32 cellular contexts compared by ENCODE assay signal in the genomic region with DNA sequence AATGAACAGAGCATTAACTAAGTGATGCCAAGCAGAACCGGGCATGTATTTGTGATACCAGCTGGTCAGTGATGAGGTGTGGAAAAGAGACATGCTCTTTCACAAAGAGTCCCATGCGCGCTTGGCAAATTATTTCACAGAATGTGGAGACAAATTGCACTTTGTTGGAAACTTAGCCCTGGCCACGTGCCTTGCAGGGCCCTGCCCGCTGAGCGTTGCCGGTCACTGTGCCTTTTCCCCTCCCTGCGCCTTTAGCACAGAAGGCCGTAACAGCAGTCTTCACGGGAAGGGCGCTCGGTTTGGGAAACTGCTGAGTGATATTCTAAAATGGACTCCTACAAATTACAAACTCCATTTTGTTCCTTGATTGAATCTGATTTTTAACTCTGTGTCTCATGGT.
"Had no signal": no experiment of that assay in that cellular context is flagged by ENCODE, and none has a peak within 500 bp of the region (broad histone marks: within the 10 kb centered on the region; RNA-seq: fewer than 3 reads in every experiment).

No MANE protein-coding gene starts in this region.

- H3K27ac ChIP-seq: ascending aorta, breast epithelium, cardiac muscle cell, colonic mucosa, epithelial cell of prostate, esophagus squamous epithelium, gastroesophageal sphincter, heart right ventricle had no signal

- H3K4me3 ChIP-seq: ascending aorta, breast epithelium, cardiac muscle cell, colonic mucosa, esophagus squamous epithelium, gastroesophageal sphincter, heart right ventricle had no signal

- H3K9me3 ChIP-seq: ascending aorta, breast epithelium, colonic mucosa, esophagus squamous epithelium, gastroesophageal sphincter, heart right ventricle had no signal

- H3K27me3 Mint-ChIP-seq: activated CD4-positive, alpha-beta memory T cell treated with anti-CD3 and anti-CD28 coated beads, Interleukin-2, amount 10 ng/mL, durations not matched to agents 7 days and 5 days; activated CD4-positive, alpha-beta T cell treated with anti-CD3 and anti-CD28 coated beads for 36 hours; activated CD4-positive, alpha-beta T cell treated with anti-CD3 and anti-CD28 coated beads, Interleukin-2, amount 10 ng/mL, durations not matched to agents 7 days and 5 days; activated naive CD4-positive, alpha-beta T cell treated with anti-CD3 and anti-CD28 coated beads, Interleukin-2, amount 10 ng/mL, durations not matched to agents 7 days and 5 days; activated naive CD8-positive, alpha-beta T cell treated with anti-CD3 and anti-CD28 coated beads, Interleukin-2, amount 10 ng/mL, durations not matched to agents 7 days and 5 days; activated T-cell treated with anti-CD3 and anti-CD28 coated beads, Interleukin-2, amount 50 U/mL, for 24 hours; brain; central memory CD8-positive, alpha-beta T cell; T-cell had no signal

- H3K4me3 Mint-ChIP-seq: activated CD4-positive, alpha-beta memory T cell treated with anti-CD3 and anti-CD28 coated beads, Interleukin-2, amount 10 ng/mL, durations not matched to agents 7 days and 5 days; activated CD4-positive, alpha-beta T cell treated with anti-CD3 and anti-CD28 coated beads for 36 hours; activated CD4-positive, alpha-beta T cell treated with anti-CD3 and anti-CD28 coated beads, Interleukin-2, amount 10 ng/mL, durations not matched to agents 7 days and 5 days; activated naive CD4-positive, alpha-beta T cell treated with anti-CD3 and anti-CD28 coated beads, Interleukin-2, amount 10 ng/mL, durations not matched to agents 7 days and 5 days; activated naive CD8-positive, alpha-beta T cell treated with anti-CD3 and anti-CD28 coated beads, Interleukin-2, amount 10 ng/mL, durations not matched to agents 7 days and 5 days; activated T-cell treated with anti-CD3 and anti-CD28 coated beads, Interleukin-2, amount 50 U/mL, for 24 hours; activated T-cell treated with anti-CD3 and anti-CD28 coated beads, Interleukin-2, amount 50 U/mL, for 72 hours; central memory CD8-positive, alpha-beta T cell; T-cell; T-helper 1 cell treated with Interleukin-12 subunit alpha and Interleukin-12 subunit beta and Interleukin-4 antibody, amounts not matched to agents 30 μg/mL and 1 μg/mL, for 36 hours; T-helper 2 cell treated with Interferon-gamma antibody and Interleukin-4, amounts not matched to agents 5 μg/mL and 100 μg/mL, for 36 hours had no signal

- DNase-seq: activated CD4-positive, alpha-beta memory T cell treated with anti-CD3 and anti-CD28 coated beads, Interleukin-2, amount 10 ng/mL, durations not matched to agents 7 days and 5 days; activated CD4-positive, alpha-beta T cell treated with anti-CD3 and anti-CD28 coated beads for 36 hours; activated CD4-positive, alpha-beta T cell treated with anti-CD3 and anti-CD28 coated beads, Interleukin-2, amount 10 ng/mL, durations not matched to agents 7 days and 5 days; activated CD4-positive, alpha-beta T cell treated with anti-CD3 and anti-CD28 coated beads, Interleukin-2, amount 50 U/mL, for 4 hours; activated CD4-positive, CD25-positive, alpha-beta regulatory T cell; activated CD4-positive, CD25-positive, alpha-beta regulatory T cell treated with anti-CD3 and anti-CD28 coated beads, Interleukin-2, amount 50 U/mL, for 72 hours; activated CD8-positive, alpha-beta memory T cell treated with anti-CD3 and anti-CD28 coated beads, Interleukin-2, amount 50 U/mL, for 48 hours; activated gamma-delta T cell; activated naive CD4-positive, alpha-beta T cell; activated naive CD4-positive, alpha-beta T cell treated with anti-CD3 and anti-CD28 coated beads, Interleukin-2, amount 10 ng/mL, durations not matched to agents 7 days and 5 days; activated naive CD8-positive, alpha-beta T cell treated with anti-CD3 and anti-CD28 coated beads, Interleukin-2, amount 10 ng/mL, durations not matched to agents 7 days and 5 days; activated T-cell treated with anti-CD3 and anti-CD28 coated beads for 4 hours; activated T-cell treated with anti-CD3 and anti-CD28 coated beads, Interleukin-2, amount 50 U/mL, for 24 hours; activated T-cell treated with anti-CD3 and anti-CD28 coated beads, Interleukin-2, amount 50 U/mL, for 72 hours; colonic mucosa; effector CD8-positive, alpha-beta T cell; esophagus squamous epithelium; foreskin melanocyte; heart right ventricle; SW 1271; T-cell; T1000 had no signal

- H3K4me1 ChIP-seq: ascending aorta, breast epithelium, colonic mucosa had no signal

- H3K36me3 Mint-ChIP-seq: activated naive CD4-positive, alpha-beta T cell treated with anti-CD3 and anti-CD28 coated beads, Interleukin-2, amount 50 U/mL, for 72 hours; activated naive CD8-positive, alpha-beta T cell treated with anti-CD3 and anti-CD28 coated beads, Interleukin-2, amount 10 ng/mL, durations not matched to agents 7 days and 5 days had no signal

- H3K27ac Mint-ChIP-seq: activated CD4-positive, alpha-beta memory T cell treated with anti-CD3 and anti-CD28 coated beads, Interleukin-2, amount 10 ng/mL, durations not matched to agents 7 days and 5 days; activated CD4-positive, alpha-beta T cell treated with anti-CD3 and anti-CD28 coated beads for 36 hours; activated CD4-positive, alpha-beta T cell treated with anti-CD3 and anti-CD28 coated beads, Interleukin-2, amount 10 ng/mL, durations not matched to agents 7 days and 5 days; activated naive CD4-positive, alpha-beta T cell treated with anti-CD3 and anti-CD28 coated beads, Interleukin-2, amount 10 ng/mL, durations not matched to agents 7 days and 5 days; activated naive CD8-positive, alpha-beta T cell treated with anti-CD3 and anti-CD28 coated beads, Interleukin-2, amount 10 ng/mL, durations not matched to agents 7 days and 5 days; activated T-cell treated with anti-CD3 and anti-CD28 coated beads, Interleukin-2, amount 50 U/mL, for 72 hours; T-cell; T-helper 1 cell treated with Interleukin-12 subunit alpha and Interleukin-12 subunit beta and Interleukin-4 antibody, amounts not matched to agents 30 μg/mL and 1 μg/mL, for 36 hours; T-helper 2 cell treated with Interferon-gamma antibody and Interleukin-4, amounts not matched to agents 5 μg/mL and 100 μg/mL, for 36 hours had no signal

- ATAC-seq: activated CD4-positive, alpha-beta T cell treated with anti-CD3 and anti-CD28 coated beads for 36 hours; activated naive CD4-positive, alpha-beta T cell treated with anti-CD3 and anti-CD28 coated beads, Interleukin-2, amount 50 U/mL, for 72 hours; activated T-cell treated with anti-CD3 and anti-CD28 coated beads, Interleukin-2, amount 50 U/mL, for 72 hours; gastroesophageal sphincter; heart right ventricle; T-cell had no signal

- H3K27me3 ChIP-seq: ascending aorta, breast epithelium, cardiac muscle cell, colonic mucosa, esophagus squamous epithelium, gastroesophageal sphincter, heart right ventricle had no signal

- H3K36me3 ChIP-seq: breast epithelium, cardiac muscle cell, colonic mucosa had no signal

- H3K9me3 Mint-ChIP-seq: activated CD4-positive, alpha-beta memory T cell treated with anti-CD3 and anti-CD28 coated beads, Interleukin-2, amount 10 ng/mL, durations not matched to agents 7 days and 5 days; activated CD4-positive, alpha-beta T cell treated with anti-CD3 and anti-CD28 coated beads, Interleukin-2, amount 10 ng/mL, durations not matched to agents 7 days and 5 days; activated naive CD4-positive, alpha-beta T cell treated with anti-CD3 and anti-CD28 coated beads, Interleukin-2, amount 10 ng/mL, durations not matched to agents 7 days and 5 days; activated naive CD4-positive, alpha-beta T cell treated with anti-CD3 and anti-CD28 coated beads, Interleukin-2, amount 50 U/mL, for 72 hours; activated naive CD8-positive, alpha-beta T cell treated with anti-CD3 and anti-CD28 coated beads, Interleukin-2, amount 10 ng/mL, durations not matched to agents 7 days and 5 days; activated T-cell treated with anti-CD3 and anti-CD28 coated beads, Interleukin-2, amount 50 U/mL, for 24 hours; activated T-cell treated with anti-CD3 and anti-CD28 coated beads, Interleukin-2, amount 50 U/mL, for 72 hours; brain; central memory CD8-positive, alpha-beta T cell; T-cell; T-helper 1 cell treated with Interleukin-12 subunit alpha and Interleukin-12 subunit beta and Interleukin-4 antibody, amounts not matched to agents 30 μg/mL and 1 μg/mL, for 36 hours; T-helper 2 cell treated with Interferon-gamma antibody and Interleukin-4, amounts not matched to agents 5 μg/mL and 100 μg/mL, for 36 hours had no signal
